In genomic region chr2:236163483-236164200, GRCh38 we compare ENCODE assay signal across 11 cellular contexts. TPM values are rescaled to one million over a fixed set of nuclear protein-coding genes. Genes with fewer than 3 reads are reported as not detected.
A peak's percentile ranks its signal among the peaks of the same experiment; 100 is the strongest.
DNase-seq lines count a peak whose midpoint lies in the region; ATAC-seq and TF ChIP-seq lines count a peak whose summit lies in the region.
"Had no signal": no experiment of that assay in that cellular context is flagged by ENCODE, and none has a peak within 500 bp of the region (broad histone marks: within the 10 kb centered on the region; RNA-seq: fewer than 3 reads in every experiment).

No MANE protein-coding gene starts in this region.

- H3K9ac ChIP-seq in rectal smooth muscle tissue (ENCODE audit: low read length), result no peak overlapping the region

- in situ Hi-C loops in Panc1 (cut with HindIII; ENCODE audit: low pct_unique_long_range_greater_than_20kb, low sequenced_read_pairs), result no loop called here

- POLR2A ChIA-PET in BJ (lab: Charles Lee) (no interaction called here), Panc1 (lab: Charles Lee) (no interaction called here)

- H3K27me3 ChIP-seq in BJ (ENCODE audit: control insufficient read depth, insufficient read depth, low read length) (peaks cover 41% of the 10 kb centered on the region), Panc1 (ENCODE audit: control insufficient read depth, insufficient read depth, low read length) (no peaks in the 10 kb centered on the region), rectal smooth muscle tissue (ENCODE audit: control insufficient read depth, insufficient read depth, low read length) (peaks cover 56% of the 10 kb centered on the region)

- CTCF ChIA-PET in BJ (lab: Yijun Ruan, JAX) (interaction anchor here (0.5 to 1.6 kb wide), 3 partner anchors 14 to 401 kb away, joined by 3 to 8 read pairs (median 3); no protein-coding TSS in a partner anchor), Panc1 (lab: Charles Lee) (no interaction called here)

- H3K4me3 ChIP-seq in BJ (ENCODE audit: low read depth, low read length) (peak overlapping the region; percentile 24), Panc1 (ENCODE audit: low read depth in 2 of 2, low read length in 2 of 2) (peak overlapping the region; percentile 46 to 67), iPS-11a (ENCODE audit: low read depth, low read length) (peak overlapping the region; percentile 35), rectal smooth muscle tissue (ENCODE audit: low read length) (peak overlapping the region; percentile 44)

- no peaks in the 10 kb centered on the region for H3K36me3 ChIP-seq in BJ (ENCODE audit: control insufficient read depth, insufficient read depth, low read length)
- no peaks in the 10 kb centered on the region for H3K36me3 ChIP-seq in Panc1 (ENCODE audit: control insufficient read depth, insufficient read depth, low read length)
- H3K36me3 ChIP-seq in rectal smooth muscle tissue (ENCODE audit: control insufficient read depth, insufficient read depth, low read length), result no peaks in the 10 kb centered on the region

- TF ChIP-seq CTCF in BJ (IDR thresholded peaks at IDR 0.05; ENCODE audit: insufficient read depth, low read depth, low read length) (no peak), Panc1 (IDR thresholded peaks at IDR 0.05) (no peak)

- intact Hi-C loops in Panc1 (cut with micrococcal nuclease; ENCODE audit: unreplicated experiment), result no loop called here

- BruUV-seq in Panc1 (replicated peaks; lab: Mats Ljungman, UMichigan), result no TSS peak

- DNase-seq in BJ (ENCODE audit: low read depth), result no peak
- no peak for DNase-seq in Panc1 (ENCODE audit: low read depth, low spot score)
- no peak for DNase-seq in NCI-H187 treated with DMSO at 0.1 percent for 48 hours (lab: John Stamatoyannopoulos, UW)
- no peak for DNase-seq in activated CD4-positive, alpha-beta T cell treated with anti-CD3 and anti-CD28 coated beads for 1 hour
- DNase-seq in NCI-H1048 (lab: John Stamatoyannopoulos, UW), result no peak
- DNase-seq: amygdala; NCI-H1436; stimulated activated CD4-positive, alpha-beta T cell treated with anti-CD3 and anti-CD28 coated beads, Interleukin-12 subunit alpha, Interleukin-12 subunit beta, amount 100 ng/mL, for 4 hours had no signal

- ATAC-seq in Panc1, result no peak
- no peak for ATAC-seq in GM21619 (IDR thresholded peaks at IDR 0.05; ENCODE audit: unreplicated experiment)

- H3K27ac ChIP-seq in Panc1 (ENCODE audit: low read length) (no peak overlapping the region), rectal smooth muscle tissue (ENCODE audit: low read depth, low read length) (no peak overlapping the region)

- H3K9me3 ChIP-seq in Panc1 (ENCODE audit: control insufficient read depth, insufficient read depth, low read depth, low read length), result no peaks in the 10 kb centered on the region

- H3K4me1 ChIP-seq in Panc1 (ENCODE audit: control insufficient read depth, insufficient read depth, low read length), result peaks cover 1% of the 10 kb centered on the region; the same call in 1 of the 2 replicates
- H3K4me1 ChIP-seq in rectal smooth muscle tissue (ENCODE audit: control insufficient read depth, insufficient read depth, low read length), result peaks cover 13% of the 10 kb centered on the region

RNA-seq across cellular contexts. Expression of gene GBX2, which starts 4.5 kb away (rescaled TPM):
- 0.11 TPM in 1 of 2 replicates, not detected in the other for polyA plus RNA-seq in BJ (2011; rRNA removed)
- polyA minus RNA-seq in BJ (2011; rRNA and poly(A)+ RNA removed), result not detected in 2 replicates
- 10.2 TPM for total RNA-seq in Panc1 (2021; ENCODE audit: unreplicated experiment)
- polyA plus RNA-seq in Panc1 (2012; ENCODE audit: insufficient read length), result 7.9 TPM
